20 cellular contexts compared by ENCODE assay signal in the genomic region with DNA sequence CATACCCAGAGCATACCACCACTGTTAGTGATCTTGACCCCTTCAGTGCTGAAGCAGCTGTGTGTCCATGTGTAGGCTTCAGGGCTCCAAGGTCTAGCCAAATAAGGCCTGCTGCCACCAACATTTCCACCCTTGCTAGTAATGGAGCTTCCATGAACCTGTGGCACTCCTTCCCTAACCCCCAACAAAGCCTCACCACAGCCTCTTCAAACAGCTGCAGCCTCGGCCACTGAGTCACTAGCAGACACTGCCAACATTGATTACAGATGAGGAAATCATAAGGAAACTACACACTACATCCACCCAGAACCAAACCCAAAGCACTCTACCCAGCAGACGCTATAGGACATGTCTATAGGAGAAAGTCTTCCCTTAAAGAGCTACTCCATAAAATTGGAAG.
DNase-seq lines count a peak whose midpoint lies in the region; ATAC-seq, FAIRE-seq and TF ChIP-seq lines count a peak whose summit lies in the region.
"Had no signal": no experiment of that assay in that cellular context is flagged by ENCODE, and none has a peak within 500 bp of the region (broad histone marks: within the 10 kb centered on the region; RNA-seq: fewer than 3 reads in every experiment).

No MANE protein-coding gene starts in this region.

- H3K9ac ChIP-seq in PC-3 (ENCODE audit: low read length) (no peak overlapping the region), H1 (replicated peaks in 1 of 4; ENCODE audit: extremely low read depth in 1 of 4, low read depth in 3 of 4, low read length in 3 of 4) (no peak overlapping the region)

- H3K4me2 ChIP-seq in PC-3 (ENCODE audit: low read length) (no peak overlapping the region), H1 (ENCODE audit: insufficient read depth in 1 of 2, low read depth in 2 of 2, low read length in 2 of 2) (no peak overlapping the region)

- H3K14ac ChIP-seq in H1 (ENCODE audit: insufficient read length), result no peak overlapping the region

- no peak overlapping the region for H4K5ac ChIP-seq in H1 (ENCODE audit: insufficient read length, low read depth, low read length)

- TF ChIP-seq CTCF in AG10803 (conservative IDR thresholded peaks at IDR 0.05; ENCODE audit: low read length), result no peak
- TF ChIP-seq CTCF in PC-3 (conservative IDR thresholded peaks at IDR 0.05; ENCODE audit: low read depth, low read length), result no peak
- no peak for TF ChIP-seq CTCF in H1 (IDR thresholded peaks at IDR 0.05; ENCODE audit: control extremely low read depth in 1 of 3, insufficient read depth in 1 of 3, low read depth in 1 of 3, low read length in 3 of 3)
- no peak for TF ChIP-seq CTCF in GM20000 (IDR thresholded peaks at IDR 0.05; ENCODE audit: extremely low read depth, missing control alignments)

- H3K36me3 ChIP-seq in PC-3 (ENCODE audit: low read depth, low read length) (no peaks in the 10 kb centered on the region), H1 (ENCODE audit: control insufficient read depth in 2 of 4, insufficient read depth in 4 of 4, low read length in 3 of 4) (no peaks in the 10 kb centered on the region)

- no peak overlapping the region for H2AK5ac ChIP-seq in H1 (ENCODE audit: low read depth, low read length)

- no peak overlapping the region for H3K27ac ChIP-seq in PC-3 (ENCODE audit: low read length)
- H3K27ac ChIP-seq in H1 (ENCODE audit: low read depth, low read length), result no peak overlapping the region
- H3K27ac ChIP-seq: 22Rv1, RWPE1 had no signal

- H3K4me3 ChIP-seq in AG10803 (ENCODE audit: low read length), result no peak overlapping the region
- no peak overlapping the region for H3K4me3 ChIP-seq in PC-3 (ENCODE audit: low read length)
- no peak overlapping the region for H3K4me3 ChIP-seq in H1 (ENCODE audit: extremely low read depth in 1 of 4, insufficient read depth in 2 of 4, low read depth in 3 of 4, low read length in 4 of 4)

- POLR2A ChIA-PET in PC-3 (lab: Charles Lee; ENCODE audit: unreplicated experiment) (interaction anchor here (0.6 kb wide), 1 partner anchor 214 kb away, joined by 4 read pairs; no protein-coding TSS in a partner anchor), H1 (lab: Charles Lee; ENCODE audit: partially characterized antibody) (no interaction called here)

- H2BK12ac ChIP-seq in H1 (ENCODE audit: low read depth, low read length), result no peak overlapping the region

- H3K9me3 ChIP-seq in PC-3 (ENCODE audit: low read length), result no peaks in the 10 kb centered on the region
- H3K9me3 ChIP-seq in H1 (ENCODE audit: insufficient read depth in 2 of 2, low read depth in 1 of 2, low read length in 1 of 2), result no peaks in the 10 kb centered on the region

- no peak overlapping the region for H2BK20ac ChIP-seq in H1 (ENCODE audit: low read length)

- no peaks in the 10 kb centered on the region for H3K4me1 ChIP-seq in PC-3 (ENCODE audit: insufficient read depth, low read length)
- no peaks in the 10 kb centered on the region for H3K4me1 ChIP-seq in H1 (replicated peaks in 1 of 4; ENCODE audit: control insufficient read depth in 3 of 4, insufficient read depth in 4 of 4, low read length in 3 of 4)

- no peak overlapping the region for H3K56ac ChIP-seq in H1 (replicated peaks; ENCODE audit: insufficient read length, low read depth, low read length)

- intact Hi-C loops in PC-3 (cut with micrococcal nuclease), result no loop called here

- ATAC-seq in PC-3 (no peak), HG03520 (IDR thresholded peaks at IDR 0.05; ENCODE audit: unreplicated experiment) (no peak)

- DNase-seq in AG10803 (ENCODE audit: low read depth) (peak; percentile 15), PC-3 (peak; percentile 17), H1 (ENCODE audit: low read depth in 1 of 2, low spot score in 2 of 2) (no peak), iris pigment epithelial cell (ENCODE audit: low read depth) (peak; percentile 17), GM20000 (ENCODE audit: low spot score) (no peak), cerebellar cortex (ENCODE audit: low spot score) (no peak), NCI-H128 (lab: John Stamatoyannopoulos, UW; ENCODE audit: unreplicated experiment) (no peak)
- DNase-seq: Calu3; CD4-positive, alpha-beta memory T cell; DMS79 treated with DMSO at 0.1 percent for 48 hours; GF-D8; NCI-H1417; NCI-H187 treated with DMSO at 0.1 percent for 48 hours; NCI-H526 treated with DMSO at 0.1 percent for 48 hours had no signal

- no peak overlapping the region for H2BK15ac ChIP-seq in H1 (ENCODE audit: low read length)

- no peak for FAIRE-seq in H1 (lab: Jason Lieb, UNC)
- FAIRE-seq: GM12892, H54, HTR-8/SVneo had no signal

- H3K79me2 ChIP-seq in PC-3 (ENCODE audit: low read length) (no peaks in the 10 kb centered on the region), H1 (ENCODE audit: control insufficient read depth in 1 of 2, insufficient read depth in 2 of 2, low read length in 2 of 2) (no peaks in the 10 kb centered on the region)

- no peak overlapping the region for H4K91ac ChIP-seq in H1 (replicated peaks; ENCODE audit: insufficient read length, low read length)

- 87% methylated on average over 2 of the region's 2 CpGs; no CpG with 5 or more reads in 1 of the 2 experiments for WGBS in H1 (ENCODE audit: extremely low coverage in 1 of 2, insufficient coverage in 1 of 2, insufficient read length in 1 of 2, insufficient replicate concordance in 2 of 2, low coverage in 1 of 2, low lambda C conversion rate in 2 of 2, missing lambda C conversion rate in 1 of 2), 2 experiments

- H2BK5ac ChIP-seq in H1 (ENCODE audit: low read depth, low read length), result no peak overlapping the region

- no peaks in the 10 kb centered on the region for H4K20me1 ChIP-seq in PC-3 (ENCODE audit: low read length)
- H4K20me1 ChIP-seq in H1 (replicated peaks in 1 of 2; ENCODE audit: control insufficient read depth in 1 of 2, insufficient read depth in 2 of 2, low read length in 2 of 2), result peaks cover 0 to 2% of the 10 kb centered on the region in 2 experiments

- H3K79me1 ChIP-seq in H1 (ENCODE audit: low read depth, low read length), result no peaks in the 10 kb centered on the region

- no peak overlapping the region for H2AFZ ChIP-seq in PC-3 (ENCODE audit: low read length)
- peak overlapping the region; percentile 94; the same call in 1 of the 2 replicates for H2AFZ ChIP-seq in H1 (ENCODE audit: low read length)

- no peaks in the 10 kb centered on the region for H3K27me3 ChIP-seq in PC-3 (ENCODE audit: low read length)
- no peaks in the 10 kb centered on the region for H3K27me3 ChIP-seq in H1 (replicated peaks in 1 of 4; ENCODE audit: control insufficient read depth in 3 of 4, extremely low read depth in 1 of 4, insufficient read depth in 3 of 4, low read length in 3 of 4)

- no peak overlapping the region for H3K18ac ChIP-seq in H1 (ENCODE audit: extremely low read depth, low read length)

- H3K9me2 ChIP-seq in PC-3 (replicated peaks; ENCODE audit: low read length), result no peaks in the 10 kb centered on the region

- no peak overlapping the region for H3K4ac ChIP-seq in H1 (replicated peaks; ENCODE audit: insufficient read length, low read depth, low read length)

- no peak for TF ChIP-seq RAD21 in H1 (IDR thresholded peaks at IDR 0.05 in 1 of 2, conservative IDR thresholded peaks at IDR 0.05 in 1 of 2; ENCODE audit: low read depth in 2 of 2, low read length in 2 of 2)

- no peaks in the 10 kb centered on the region for H3F3A ChIP-seq in PC-3 (ENCODE audit: low read length, unreplicated experiment)

- BruUV-seq in PC-3 (replicated peaks; lab: Mats Ljungman, UMichigan), result no TSS peak

- no peak overlapping the region for H3K23ac ChIP-seq in H1 (ENCODE audit: insufficient read length)

- no peak for TF ChIP-seq EP300 in H1 (IDR thresholded peaks at IDR 0.05; ENCODE audit: borderline replicate concordance in 1 of 2, low read depth in 2 of 2, low read length in 2 of 2)

- CTCF ChIA-PET in PC-3 (lab: Charles Lee) (no interaction called here), H1 (lab: Charles Lee; ENCODE audit: partially characterized antibody) (interaction anchor here (0.5 to 2.2 kb wide), 5 partner anchors 9 to 915 kb away, joined by 3 to 6 read pairs (median 3); no protein-coding TSS in a partner anchor)

- no peak overlapping the region for H4K8ac ChIP-seq in H1 (ENCODE audit: extremely low read depth, insufficient read depth, low read length)

- no peak overlapping the region for H2BK120ac ChIP-seq in H1 (replicated peaks; ENCODE audit: low read depth, low read length)

- no peak for TF ChIP-seq POLR2A in H1 (IDR thresholded peaks at IDR 0.05; ENCODE audit: control extremely low read depth in 1 of 2, low read depth in 2 of 2, low read length in 2 of 2)

- H3K23me2 ChIP-seq in H1 (ENCODE audit: low read depth, low read length), result no peaks in the 10 kb centered on the region

TF ChIP-seq in H1, 55 proteins besides CTCF, POLR2A, EP300 and RAD21:
- TF ChIP-seq CTBP2 (IDR thresholded peaks at IDR 0.05; ENCODE audit: borderline replicate concordance, insufficient read depth, insufficient read length, low read length) (no peak), SUZ12 (IDR thresholded peaks at IDR 0.05; ENCODE audit: low read length) (no peak), POU5F1 (IDR thresholded peaks at IDR 0.05; ENCODE audit: low read depth, low read length) (no peak), KDM5A (IDR thresholded peaks at IDR 0.05; ENCODE audit: low read length) (no peak), RFX5 (IDR thresholded peaks at IDR 0.05; ENCODE audit: borderline replicate concordance, low read depth, low read length) (no peak), EZH2 (IDR thresholded peaks at IDR 0.05; ENCODE audit: low read depth, low read length, severe bottlenecking) (no peak), SP2 (IDR thresholded peaks at IDR 0.05; ENCODE audit: low read length) (no peak), CBX8 (IDR thresholded peaks at IDR 0.05; ENCODE audit: borderline replicate concordance, low read depth, low read length) (no peak), RXRA (IDR thresholded peaks at IDR 0.05; ENCODE audit: insufficient read depth, low read depth, low read length) (no peak), NANOG (IDR thresholded peaks at IDR 0.05; ENCODE audit: insufficient read depth, low read depth, low read length, poor library complexity, severe bottlenecking) (no peak)
- TF ChIP-seq, protein P1, sequence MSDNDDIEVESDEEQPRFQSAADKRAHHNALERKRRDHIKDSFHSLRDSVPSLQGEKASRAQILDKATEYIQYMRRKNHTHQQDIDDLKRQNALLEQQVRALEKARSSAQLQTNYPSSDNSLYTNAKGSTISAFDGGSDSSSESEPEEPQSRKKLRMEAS (IDR thresholded peaks at IDR 0.05), result no peak

Comparison
In these comparisons a context has a peak if more than half of its experiments do, and no peak if none do; other contexts are left out.
1. DNase-seq: peak in AG10803 (single experiment), PC-3 (single experiment) and iris pigment epithelial cell (single experiment); none in H1 (0 of 2), GM20000 (single experiment), cerebellar cortex (single experiment) and NCI-H128 (single experiment).